In the genomic region with DNA sequence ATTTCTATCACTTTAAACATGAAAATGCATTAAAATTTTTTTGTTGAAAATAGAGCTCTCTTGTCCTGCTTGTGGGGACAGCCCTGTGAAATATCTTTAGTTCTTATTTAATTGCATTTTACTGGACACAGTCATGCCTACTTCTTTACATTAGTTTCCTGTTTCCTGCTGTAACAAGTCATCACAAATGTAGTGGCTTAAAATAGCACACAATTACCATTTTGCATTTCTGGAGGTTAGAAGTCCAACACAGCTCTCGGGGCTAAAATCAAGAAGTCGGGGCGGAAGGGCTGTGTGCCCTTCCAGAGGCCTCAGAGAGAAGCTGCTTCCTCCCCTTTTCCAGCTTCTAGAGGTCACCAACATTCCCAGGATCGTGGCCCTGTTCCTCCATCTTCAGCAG, we compare ENCODE assay signal across 1 cellular context.
TF ChIP-seq lines count a peak whose summit lies in the region.

No MANE protein-coding gene starts in this region.

TF ChIP-seq in IMR-90, 13 proteins besides CTCF, POLR2A, EP300 and RAD21:
- no peak for TF ChIP-seq MAFK (IDR thresholded peaks at IDR 0.05; ENCODE audit: low read depth, low read length)
- no peak for TF ChIP-seq NFE2L2 (IDR thresholded peaks at IDR 0.05; ENCODE audit: low read depth, low read length)
- no peak for TF ChIP-seq MXI1 (IDR thresholded peaks at IDR 0.05; ENCODE audit: borderline replicate concordance, low read depth, low read length)
- TF ChIP-seq MAZ (IDR thresholded peaks at IDR 0.05; ENCODE audit: borderline replicate concordance, low read depth, low read length), result no peak
- no peak for TF ChIP-seq FOS (IDR thresholded peaks at IDR 0.05; ENCODE audit: low read depth, low read length)
- TF ChIP-seq BHLHE40 (IDR thresholded peaks at IDR 0.05; ENCODE audit: low read depth, low read length), result no peak
- TF ChIP-seq, protein P1, sequence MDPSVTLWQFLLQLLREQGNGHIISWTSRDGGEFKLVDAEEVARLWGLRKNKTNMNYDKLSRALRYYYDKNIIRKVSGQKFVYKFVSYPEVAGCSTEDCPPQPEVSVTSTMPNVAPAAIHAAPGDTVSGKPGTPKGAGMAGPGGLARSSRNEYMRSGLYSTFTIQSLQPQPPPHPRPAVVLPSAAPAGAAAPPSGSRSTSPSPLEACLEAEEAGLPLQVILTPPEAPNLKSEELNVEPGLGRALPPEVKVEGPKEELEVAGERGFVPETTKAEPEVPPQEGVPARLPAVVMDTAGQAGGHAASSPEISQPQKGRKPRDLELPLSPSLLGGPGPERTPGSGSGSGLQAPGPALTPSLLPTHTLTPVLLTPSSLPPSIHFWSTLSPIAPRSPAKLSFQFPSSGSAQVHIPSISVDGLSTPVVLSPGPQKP (IDR thresholded peaks at IDR 0.05; ENCODE audit: borderline replicate concordance, low read depth, low read length), result no peak
- TF ChIP-seq RCOR1 (IDR thresholded peaks at IDR 0.05; ENCODE audit: insufficient replicate concordance, low read length), result no peak
- no peak for TF ChIP-seq SMC3 (IDR thresholded peaks at IDR 0.05; ENCODE audit: low read depth, low read length)
- no peak for TF ChIP-seq CHD1 (IDR thresholded peaks at IDR 0.05; ENCODE audit: low read depth, low read length)
- TF ChIP-seq RFX5 (IDR thresholded peaks at IDR 0.05; ENCODE audit: low read depth, low read length), result no peak
- TF ChIP-seq CEBPB (IDR thresholded peaks at IDR 0.05; ENCODE audit: low read depth, low read length), result no peak
- TF ChIP-seq, protein P2, sequence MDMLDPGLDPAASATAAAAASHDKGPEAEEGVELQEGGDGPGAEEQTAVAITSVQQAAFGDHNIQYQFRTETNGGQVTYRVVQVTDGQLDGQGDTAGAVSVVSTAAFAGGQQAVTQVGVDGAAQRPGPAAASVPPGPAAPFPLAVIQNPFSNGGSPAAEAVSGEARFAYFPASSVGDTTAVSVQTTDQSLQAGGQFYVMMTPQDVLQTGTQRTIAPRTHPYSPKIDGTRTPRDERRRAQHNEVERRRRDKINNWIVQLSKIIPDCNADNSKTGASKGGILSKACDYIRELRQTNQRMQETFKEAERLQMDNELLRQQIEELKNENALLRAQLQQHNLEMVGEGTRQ (IDR thresholded peaks at IDR 0.05; ENCODE audit: low read depth, low read length), result no peak
